ENCODE assay signal across 8 cellular contexts in genomic region chr15:50425219-50425618, GRCh38. TPM values are rescaled to one million over a fixed set of nuclear protein-coding genes. Genes with fewer than 3 reads are reported as not detected.
A peak's percentile ranks its signal among the peaks of the same experiment; 100 is the strongest.
DNase-seq lines count a peak whose midpoint lies in the region; ATAC-seq and TF ChIP-seq lines count a peak whose summit lies in the region.

No MANE protein-coding gene starts in this region.

- peaks cover 4% of the 10 kb centered on the region for H3K4me1 ChIP-seq in SJSA1 (replicated peaks)
- peaks cover 15% of the 10 kb centered on the region for H3K4me1 ChIP-seq in psoas muscle

- H3K36me3 ChIP-seq in GM06990 (ENCODE audit: control insufficient read depth, insufficient read depth, low read length) = no peaks in the 10 kb centered on the region
- peaks cover 19% of the 10 kb centered on the region for H3K36me3 ChIP-seq in SJSA1
- no peaks in the 10 kb centered on the region for H3K36me3 ChIP-seq in psoas muscle (ENCODE audit: insufficient read depth in 1 of 2, low read depth in 1 of 2)

- ATAC-seq in psoas muscle = no peak
- ATAC-seq in GM18520 (IDR thresholded peaks at IDR 0.05; ENCODE audit: unreplicated experiment) = no peak
- no peak for ATAC-seq in HG03457 (IDR thresholded peaks at IDR 0.05; ENCODE audit: unreplicated experiment)
- no peak for ATAC-seq in GM18511 (IDR thresholded peaks at IDR 0.05; ENCODE audit: unreplicated experiment)

- 8 to 18% (median 13%) methylated on average over 5 of the region's 5 CpGs for WGBS in psoas muscle, 3 donors

- TF ChIP-seq CTCF in GM06990 (IDR thresholded peaks at IDR 0.05; ENCODE audit: insufficient read depth, low read length, poor library complexity, severe bottlenecking) (no peak), fibroblast of mammary gland (conservative IDR thresholded peaks at IDR 0.05; ENCODE audit: control insufficient read depth, insufficient read depth, low read depth, low read length) (no peak), psoas muscle (IDR thresholded peaks at IDR 0.05) (no peak)

- H3K27me3 ChIP-seq in GM06990 (replicated peaks; ENCODE audit: control insufficient read depth, insufficient read depth, low read length) = no peaks in the 10 kb centered on the region
- no peaks in the 10 kb centered on the region for H3K27me3 ChIP-seq in SJSA1 (replicated peaks)
- H3K27me3 ChIP-seq in psoas muscle (ENCODE audit: insufficient read depth in 3 of 3, low read length in 2 of 3) = no peaks in the 10 kb centered on the region

- intact Hi-C loops in psoas muscle (cut with DNase I) = no loop called here

- H3K9me3 ChIP-seq in SJSA1 (replicated peaks) (no peaks in the 10 kb centered on the region), psoas muscle (no peaks in the 10 kb centered on the region)

- H3K4me3 ChIP-seq in GM06990 (replicated peaks; ENCODE audit: low read depth, low read length) (peak overlapping the region; percentile 83), SJSA1 (peak overlapping the region; percentile 75), fibroblast of mammary gland (ENCODE audit: control insufficient read depth, low read depth, low read length) (peak overlapping the region; percentile 99), psoas muscle (peak overlapping the region; percentile 92)

- DNase-seq in GM06990 (ENCODE audit: extremely low read depth, insufficient read length) (no peak), SJSA1 (ENCODE audit: low read depth in 1 of 2, low spot score in 2 of 2) (peak in 1 of 2 experiments; percentile 10), fibroblast of mammary gland (ENCODE audit: low read depth) (peak; percentile 4), psoas muscle (no peak), kidney glomerular epithelial cell (lab: John Stamatoyannopoulos, UW) (no peak)

- H3K27ac ChIP-seq in SJSA1 = no peak overlapping the region
- H3K27ac ChIP-seq in psoas muscle = peak overlapping the region; percentile 92

RNA-seq across cellular contexts. Expression of gene USP8, which starts 1.0 kb away (rescaled TPM):
- 57.5 and 63.3 TPM in 2 replicates for total RNA-seq in SJSA1 (2014; rRNA removed; shearing (Covaris generic))
- total RNA-seq in psoas muscle = 10 to 100 TPM; 28.8 to 42.9 (median 34.8) TPM
- 10 to 100 TPM; 16.9 to 40.5 (median 22.9) TPM for polyA plus RNA-seq in psoas muscle
